ENCODE assay signal across 2 cellular contexts in the genomic region with DNA sequence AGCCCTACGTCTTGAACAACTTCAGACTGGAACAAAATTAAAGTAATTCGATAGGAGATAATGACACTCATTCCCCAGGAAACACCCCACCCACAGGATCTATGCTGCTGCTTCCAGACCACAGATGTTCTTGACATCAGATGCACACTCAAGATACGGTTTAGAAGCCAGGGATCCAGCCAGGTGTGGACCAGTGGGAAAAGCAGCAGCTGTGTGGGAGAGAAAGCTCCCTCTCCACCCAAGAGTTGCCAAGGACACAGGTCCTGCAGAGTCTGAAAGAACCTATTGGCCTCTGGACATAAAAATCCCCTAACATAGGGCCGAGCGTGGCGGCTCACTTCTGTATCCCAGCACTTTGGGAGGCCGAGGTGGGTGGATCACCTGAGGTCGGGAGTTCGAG.
TF ChIP-seq lines count a peak whose summit lies in the region.

No MANE protein-coding gene starts in this region.

TF ChIP-seq in HCT116, 20 proteins besides CTCF, POLR2A, EP300 and RAD21 (continued from another document):
- TF ChIP-seq, protein P1, sequence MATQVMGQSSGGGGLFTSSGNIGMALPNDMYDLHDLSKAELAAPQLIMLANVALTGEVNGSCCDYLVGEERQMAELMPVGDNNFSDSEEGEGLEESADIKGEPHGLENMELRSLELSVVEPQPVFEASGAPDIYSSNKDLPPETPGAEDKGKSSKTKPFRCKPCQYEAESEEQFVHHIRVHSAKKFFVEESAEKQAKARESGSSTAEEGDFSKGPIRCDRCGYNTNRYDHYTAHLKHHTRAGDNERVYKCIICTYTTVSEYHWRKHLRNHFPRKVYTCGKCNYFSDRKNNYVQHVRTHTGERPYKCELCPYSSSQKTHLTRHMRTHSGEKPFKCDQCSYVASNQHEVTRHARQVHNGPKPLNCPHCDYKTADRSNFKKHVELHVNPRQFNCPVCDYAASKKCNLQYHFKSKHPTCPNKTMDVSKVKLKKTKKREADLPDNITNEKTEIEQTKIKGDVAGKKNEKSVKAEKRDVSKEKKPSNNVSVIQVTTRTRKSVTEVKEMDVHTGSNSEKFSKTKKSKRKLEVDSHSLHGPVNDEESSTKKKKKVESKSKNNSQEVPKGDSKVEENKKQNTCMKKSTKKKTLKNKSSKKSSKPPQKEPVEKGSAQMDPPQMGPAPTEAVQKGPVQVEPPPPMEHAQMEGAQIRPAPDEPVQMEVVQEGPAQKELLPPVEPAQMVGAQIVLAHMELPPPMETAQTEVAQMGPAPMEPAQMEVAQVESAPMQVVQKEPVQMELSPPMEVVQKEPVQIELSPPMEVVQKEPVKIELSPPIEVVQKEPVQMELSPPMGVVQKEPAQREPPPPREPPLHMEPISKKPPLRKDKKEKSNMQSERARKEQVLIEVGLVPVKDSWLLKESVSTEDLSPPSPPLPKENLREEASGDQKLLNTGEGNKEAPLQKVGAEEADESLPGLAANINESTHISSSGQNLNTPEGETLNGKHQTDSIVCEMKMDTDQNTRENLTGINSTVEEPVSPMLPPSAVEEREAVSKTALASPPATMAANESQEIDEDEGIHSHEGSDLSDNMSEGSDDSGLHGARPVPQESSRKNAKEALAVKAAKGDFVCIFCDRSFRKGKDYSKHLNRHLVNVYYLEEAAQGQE (IDR thresholded peaks at IDR 0.05; ENCODE audit: low read depth): no peak

TF ChIP-seq in K562, 482 proteins besides CTCF, POLR2A, EP300 and RAD21:
- TF ChIP-seq, protein P2, sequence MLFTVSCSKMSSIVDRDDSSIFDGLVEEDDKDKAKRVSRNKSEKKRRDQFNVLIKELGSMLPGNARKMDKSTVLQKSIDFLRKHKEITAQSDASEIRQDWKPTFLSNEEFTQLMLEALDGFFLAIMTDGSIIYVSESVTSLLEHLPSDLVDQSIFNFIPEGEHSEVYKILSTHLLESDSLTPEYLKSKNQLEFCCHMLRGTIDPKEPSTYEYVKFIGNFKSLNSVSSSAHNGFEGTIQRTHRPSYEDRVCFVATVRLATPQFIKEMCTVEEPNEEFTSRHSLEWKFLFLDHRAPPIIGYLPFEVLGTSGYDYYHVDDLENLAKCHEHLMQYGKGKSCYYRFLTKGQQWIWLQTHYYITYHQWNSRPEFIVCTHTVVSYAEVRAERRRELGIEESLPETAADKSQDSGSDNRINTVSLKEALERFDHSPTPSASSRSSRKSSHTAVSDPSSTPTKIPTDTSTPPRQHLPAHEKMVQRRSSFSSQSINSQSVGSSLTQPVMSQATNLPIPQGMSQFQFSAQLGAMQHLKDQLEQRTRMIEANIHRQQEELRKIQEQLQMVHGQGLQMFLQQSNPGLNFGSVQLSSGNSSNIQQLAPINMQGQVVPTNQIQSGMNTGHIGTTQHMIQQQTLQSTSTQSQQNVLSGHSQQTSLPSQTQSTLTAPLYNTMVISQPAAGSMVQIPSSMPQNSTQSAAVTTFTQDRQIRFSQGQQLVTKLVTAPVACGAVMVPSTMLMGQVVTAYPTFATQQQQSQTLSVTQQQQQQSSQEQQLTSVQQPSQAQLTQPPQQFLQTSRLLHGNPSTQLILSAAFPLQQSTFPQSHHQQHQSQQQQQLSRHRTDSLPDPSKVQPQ (CRISPR knock-in tag; IDR thresholded peaks at IDR 0.05; ENCODE audit: borderline replicate concordance): no peak
- TF ChIP-seq CBFA2T3 (IDR thresholded peaks at IDR 0.05): 0 out of 2 replicates have a peak, but pooled peaks have one; percentile 5
- TF ChIP-seq ZNF75A (CRISPR knock-in tag; IDR thresholded peaks at IDR 0.05): 0 out of 2 replicates have a peak, but pooled peaks have one; percentile 19
